Comparison of ENCODE assay signal across 22 cellular contexts in the genomic region with DNA sequence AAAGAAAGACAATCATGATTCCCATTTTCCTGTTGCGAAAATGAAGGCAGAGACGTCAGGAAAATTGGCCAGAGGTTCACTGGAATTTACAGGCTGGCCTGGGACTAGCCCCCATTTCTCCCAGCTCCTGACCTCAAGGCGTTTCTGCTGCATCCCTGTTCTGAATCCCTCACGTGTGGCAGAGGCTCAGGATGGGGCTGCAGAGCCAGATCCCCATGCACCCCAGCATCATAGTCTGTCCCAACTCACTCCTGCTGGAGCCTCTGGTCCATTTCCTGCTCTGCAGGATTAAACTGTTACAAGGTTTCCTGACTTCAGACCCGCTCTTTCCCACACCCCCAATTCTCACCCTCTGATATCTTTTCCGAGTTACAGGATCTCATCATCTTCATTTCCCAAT. TPM values are rescaled to one million over a fixed set of nuclear protein-coding genes. Genes with fewer than 3 reads are reported as not detected.
A peak's percentile ranks its signal among the peaks of the same experiment; 100 is the strongest.
DNase-seq lines count a peak whose midpoint lies in the region; ATAC-seq and TF ChIP-seq lines count a peak whose summit lies in the region.
"Had no signal": no experiment of that assay in that cellular context is flagged by ENCODE, and none has a peak within 500 bp of the region (broad histone marks: within the 10 kb centered on the region; RNA-seq: fewer than 3 reads in every experiment).

No MANE protein-coding gene starts in this region.

- H3K4me1 Mint-ChIP-seq in CD4-positive, alpha-beta T cell (ENCODE audit: low read depth): peaks cover 28% of the 10 kb centered on the region

- H3K27me3 ChIP-seq in HUES48 (ENCODE audit: control insufficient read depth, insufficient read depth, low read length) (peaks cover 13% of the 10 kb centered on the region), layer of hippocampus (ENCODE audit: control insufficient read depth, insufficient read depth, low read length) (no peaks in the 10 kb centered on the region), skeletal muscle tissue (ENCODE audit: control insufficient read depth in 3 of 3, insufficient read depth in 3 of 3, low read length in 3 of 3) (no peaks in the 10 kb centered on the region)
- H3K27me3 ChIP-seq in CD4-positive, alpha-beta T cell (ENCODE audit: control insufficient read depth, insufficient read depth, low read length): peaks cover 35% of the 10 kb centered on the region

- H3K27ac ChIP-seq in HUES48 (ENCODE audit: low read depth, low read length) (peak overlapping the region; percentile 96), layer of hippocampus (ENCODE audit: low read depth, low read length) (peak overlapping the region; percentile 99), skeletal muscle tissue (ENCODE audit: low read depth, low read length) (no peak overlapping the region)
- H3K27ac ChIP-seq in CD4-positive, alpha-beta T cell (ENCODE audit: low read depth, low read length): no peak overlapping the region
- H3K27ac ChIP-seq: upper lobe of left lung had no signal

- POLR2A ChIA-PET in CD4-positive, alpha-beta T cell (lab: Charles Lee): interaction anchor here (0.6 kb wide), 1 partner anchor 254 kb away, joined by 4 read pairs; no protein-coding TSS in a partner anchor

- peak overlapping the region; percentile 79 for H3K4me3 ChIP-seq in HUES48 (ENCODE audit: low read depth, low read length)
- H3K4me3 ChIP-seq in astrocyte of the cerebellum (ENCODE audit: low read depth, low read length): peak overlapping the region; percentile 70
- H3K4me3 ChIP-seq in skeletal muscle tissue (ENCODE audit: low read length in 3 of 3): peak overlapping the region in 1 of 3 donors; percentile 24
- H3K4me3 ChIP-seq: upper lobe of left lung had no signal

- H3K36me3 ChIP-seq in HUES48 (ENCODE audit: control insufficient read depth, insufficient read depth, low read length): peaks cover 26% of the 10 kb centered on the region
- H3K36me3 ChIP-seq in skeletal muscle tissue (ENCODE audit: control insufficient read depth in 3 of 3, insufficient read depth in 3 of 3, low read length in 3 of 3): peaks cover 5 to 15% (median 6%) of the 10 kb centered on the region in 3 donors
- H3K36me3 ChIP-seq: upper lobe of left lung had no signal

- intact Hi-C loops in CD4-positive, alpha-beta T cell (cut with DNase I, micrococcal nuclease): loop anchor here in 1 of 2 experiments (5.0 kb wide), 1 partner anchor 1089 kb away; a partner anchor contains a TSS

- no peaks in the 10 kb centered on the region for H3K36me3 Mint-ChIP-seq in CD4-positive, alpha-beta T cell (ENCODE audit: low read depth)
- H3K36me3 Mint-ChIP-seq: CD8-positive, alpha-beta T cell; naive B cell had no signal

- CTCF ChIA-PET in CD4-positive, alpha-beta T cell (lab: Charles Lee): interaction anchor here (0.7 to 1.2 kb wide), 2 partner anchors 26 to 187 kb away, joined by 3 read pairs; no protein-coding TSS in a partner anchor

- H3K4me1 ChIP-seq in HUES48 (ENCODE audit: control insufficient read depth, insufficient read depth, low read length): peaks cover 35% of the 10 kb centered on the region
- peaks cover 47 to 63% (median 61%) of the 10 kb centered on the region in 3 donors for H3K4me1 ChIP-seq in skeletal muscle tissue (ENCODE audit: control insufficient read depth in 3 of 3, insufficient read depth in 3 of 3, low read length in 3 of 3)

- no peak for DNase-seq in astrocyte of the cerebellum (ENCODE audit: low read depth)
- no peak for DNase-seq in AG08396 (ENCODE audit: low spot score)
- no peak for DNase-seq in CD4-positive, alpha-beta T cell
- DNase-seq in NCI-H1694 treated with DMSO at 0.1 percent for 48 hours (lab: John Stamatoyannopoulos, UW): no peak
- DNase-seq: activated CD8-positive, alpha-beta T cell treated with anti-CD3 and anti-CD28 coated beads, Interleukin-2, amount 10 ng/mL, durations not matched to agents 7 days and 5 days; activated naive CD4-positive, alpha-beta T cell treated with anti-CD3 and anti-CD28 coated beads for 36 hours; activated T-cell treated with anti-CD3 and anti-CD28 coated beads, Interleukin-2, amount 50 U/mL, for 24 hours; CD8-positive, alpha-beta T cell; islet precursor cell; naive B cell; NCI-H1105 treated with DMSO at 0.1 percent for 48 hours; NCI-H2107; NK-92 treated with Interleukin-12 subunit alpha and Interleukin-12 subunit beta, amount 100 ng/mL, for 24 hours; stimulated activated CD4-positive, alpha-beta T cell treated with anti-CD3 and anti-CD28 coated beads, Interleukin-4, amount 100 ng/mL, for 1 hour; stimulated activated naive CD8-positive, alpha-beta T cell treated with anti-CD3 and anti-CD28 coated beads, Interleukin-15, Interleukin-2, amounts not matched to agents 100 U/mL and 50 U/mL, for 24 hours; upper lobe of left lung had no signal

- H3K9me3 Mint-ChIP-seq in CD4-positive, alpha-beta T cell: no peaks in the 10 kb centered on the region
- H3K9me3 Mint-ChIP-seq: activated naive CD4-positive, alpha-beta T cell treated with anti-CD3 and anti-CD28 coated beads for 36 hours; activated T-cell treated with anti-CD3 and anti-CD28 coated beads, Interleukin-2, amount 50 U/mL, for 24 hours; CD8-positive, alpha-beta T cell had no signal

- in situ Hi-C loops in astrocyte of the cerebellum (cut with HindIII; ENCODE audit: low sequenced_read_pairs): no loop called here

- ATAC-seq in HG03108 (IDR thresholded peaks at IDR 0.05; ENCODE audit: unreplicated experiment): no peak
- no peak for ATAC-seq in CD4-positive, alpha-beta T cell (ENCODE audit: poor library complexity)
- ATAC-seq: activated CD8-positive, alpha-beta T cell treated with anti-CD3 and anti-CD28 coated beads, Interleukin-2, amount 10 ng/mL, durations not matched to agents 7 days and 5 days; CD8-positive, alpha-beta T cell; HCT116; SK-N-SH treated with all-trans-retinoic acid at 6 μM for 48 hours; stimulated activated naive CD8-positive, alpha-beta T cell treated with anti-CD3 and anti-CD28 coated beads, Interleukin-15, Interleukin-2, amounts not matched to agents 100 U/mL and 50 U/mL, for 24 hours had no signal

- H3K27ac Mint-ChIP-seq in CD4-positive, alpha-beta T cell: no peak overlapping the region
- H3K27ac Mint-ChIP-seq: activated CD8-positive, alpha-beta T cell treated with anti-CD3 and anti-CD28 coated beads, Interleukin-2, amount 10 ng/mL, durations not matched to agents 7 days and 5 days; activated naive CD4-positive, alpha-beta T cell treated with anti-CD3 and anti-CD28 coated beads for 36 hours; activated T-cell treated with anti-CD3 and anti-CD28 coated beads, Interleukin-2, amount 50 U/mL, for 24 hours; CD8-positive, alpha-beta T cell; naive B cell had no signal

- no peak overlapping the region for H3K9ac ChIP-seq in HUES48 (ENCODE audit: low read depth, low read length)
- H3K9ac ChIP-seq in skeletal muscle tissue (ENCODE audit: low read depth in 1 of 3, low read length in 3 of 3): peak overlapping the region in 2 of 3 donors; percentile 40 to 97

- H3K9me3 ChIP-seq in HUES48 (ENCODE audit: control insufficient read depth, insufficient read depth, low read length) (no peaks in the 10 kb centered on the region), skeletal muscle tissue (ENCODE audit: control insufficient read depth in 3 of 3, low read length in 3 of 3) (no peaks in the 10 kb centered on the region)
- H3K9me3 ChIP-seq in CD4-positive, alpha-beta T cell (ENCODE audit: control insufficient read depth, low read length): no peaks in the 10 kb centered on the region
- H3K9me3 ChIP-seq: upper lobe of left lung had no signal

- peaks cover 33% of the 10 kb centered on the region for H3K27me3 Mint-ChIP-seq in CD4-positive, alpha-beta T cell

- no peak overlapping the region for H3K4me3 Mint-ChIP-seq in CD4-positive, alpha-beta T cell
- H3K4me3 Mint-ChIP-seq: activated CD8-positive, alpha-beta T cell treated with anti-CD3 and anti-CD28 coated beads, Interleukin-2, amount 10 ng/mL, durations not matched to agents 7 days and 5 days; activated naive CD4-positive, alpha-beta T cell treated with anti-CD3 and anti-CD28 coated beads for 36 hours; activated T-cell treated with anti-CD3 and anti-CD28 coated beads, Interleukin-2, amount 50 U/mL, for 24 hours; CD8-positive, alpha-beta T cell had no signal

- TF ChIP-seq CTCF in astrocyte of the cerebellum (IDR thresholded peaks at IDR 0.05; ENCODE audit: low read depth, low read length, missing control alignments): no peak
- TF ChIP-seq CTCF in CD4-positive, alpha-beta T cell (IDR thresholded peaks at IDR 0.05): no peak

RNA-seq across cellular contexts. Expression of a gene that starts 2.9 kb away (rescaled TPM):
- total RNA-seq in skeletal muscle tissue: 38.6 TPM
- total RNA-seq in CD4-positive, alpha-beta T cell: under 1 TPM; 0.47 to 0.75 TPM
- total RNA-seq: activated CD8-positive, alpha-beta T cell treated with anti-CD3 and anti-CD28 coated beads, Interleukin-2, amount 10 ng/mL, durations not matched to agents 7 days and 5 days had no signal

Comparison
In these comparisons a context has a peak if more than half of its experiments do, and no peak if none do; other contexts are left out.
1. H3K27ac ChIP-seq: peak in HUES48 (single experiment) and layer of hippocampus (single experiment); none in skeletal muscle tissue (single experiment) and CD4-positive, alpha-beta T cell (single experiment).
2. RNA of a gene that starts 2.9 kb away (total RNA-seq): 38.6 TPM in skeletal muscle tissue (single experiment); 0.47 to 0.75 TPM in CD4-positive, alpha-beta T cell; every median in the first group is over 10 times any median in the second.